In genomic region chrY:6964727-6965126, GRCh38 we compare ENCODE assay signal across 9 cellular contexts. TPM values are rescaled to one million over a fixed set of nuclear protein-coding genes. Genes with fewer than 3 reads are reported as not detected.
DNase-seq lines count a peak whose midpoint lies in the region; ATAC-seq and TF ChIP-seq lines count a peak whose summit lies in the region.
"Had no signal": no experiment of that assay in that cellular context is flagged by ENCODE, and none has a peak within 500 bp of the region (broad histone marks: within the 10 kb centered on the region; RNA-seq: fewer than 3 reads in every experiment).

No MANE protein-coding gene starts in this region.

- no peaks in the 10 kb centered on the region for H3K9me3 ChIP-seq in prostate gland

- TF ChIP-seq POLR2A in prostate gland (IDR thresholded peaks at IDR 0.05): no peak

- no peaks in the 10 kb centered on the region for H3K36me3 ChIP-seq in prostate gland

- in situ Hi-C loops in G401 (cut with HindIII; ENCODE audit: low sequenced_read_pairs): no loop called here

- 4% methylated on average over 11 of the region's 11 CpGs for WGBS in prostate gland

- intact Hi-C loops in prostate gland (cut with DNase I): loop anchor here (10.0 kb wide), 1 partner anchor 120 kb away; no protein-coding TSS in a partner anchor

- DNase-seq in G401 (ENCODE audit: low spot score) (peak; percentile 44), MV-4-11 (lab: John Stamatoyannopoulos, UW) (peak; percentile 34), cerebellar cortex (ENCODE audit: low spot score) (peak; percentile 52), prostate gland (ENCODE audit: low spot score) (peak; percentile 28), GOT3 (lab: John Stamatoyannopoulos, UW) (no peak)
- DNase-seq: NCI-H510A had no signal

- H3K27me3 ChIP-seq in prostate gland (replicated peaks; ENCODE audit: insufficient read depth): no peaks in the 10 kb centered on the region

- H3K4me3 ChIP-seq in prostate gland: no peak overlapping the region

- ATAC-seq in GM21717 (IDR thresholded peaks at IDR 0.05; ENCODE audit: unreplicated experiment): no peak
- no peak for ATAC-seq in HG03457 (IDR thresholded peaks at IDR 0.05; ENCODE audit: unreplicated experiment)

- peak; percentile 18 to 70 (median 52) for TF ChIP-seq CTCF in prostate gland (IDR thresholded peaks at IDR 0.05)

- no peaks in the 10 kb centered on the region for H3K4me1 ChIP-seq in prostate gland (replicated peaks)

- no peak overlapping the region for H3K27ac ChIP-seq in prostate gland

RNA-seq across cellular contexts. Expression of gene AMELY, which starts 53.2 kb away (rescaled TPM):
- total RNA-seq in G401 (2014; rRNA removed; shearing (Covaris generic)): not detected in 2 replicates
- not detected for total RNA-seq in prostate gland
- total RNA-seq: activated naive CD4-positive, alpha-beta T cell treated with anti-CD3 and anti-CD28 coated beads, Interleukin-2, amount 50 U/mL, for 72 hours had no signal

RNA-seq across cellular contexts. Expression of gene TBL1Y, which starts 54.2 kb away (rescaled TPM):
- not detected in 2 replicates for total RNA-seq in G401 (2014; rRNA removed; shearing (Covaris generic))
- 10 to 100 TPM in 1 of 2 donors, 1 to 10 TPM in 1; 9.4 to 11.3 TPM for total RNA-seq in prostate gland
- total RNA-seq: activated naive CD4-positive, alpha-beta T cell treated with anti-CD3 and anti-CD28 coated beads, Interleukin-2, amount 50 U/mL, for 72 hours had no signal
